13 cellular contexts compared by ENCODE assay signal in genomic region chr2:26174691-26175181, GRCh38. TPM values are rescaled to one million over a fixed set of nuclear protein-coding genes. Genes with fewer than 3 reads are reported as not detected.
DNase-seq lines count a peak whose midpoint lies in the region; ATAC-seq, FAIRE-seq and TF ChIP-seq lines count a peak whose summit lies in the region.
"Had no signal": no experiment of that assay in that cellular context is flagged by ENCODE, and none has a peak within 500 bp of the region (broad histone marks: within the 10 kb centered on the region; RNA-seq: fewer than 3 reads in every experiment).

No MANE protein-coding gene starts in this region.

- H3K9ac ChIP-seq in SK-N-MC (ENCODE audit: insufficient read length): no peak overlapping the region

- TF ChIP-seq CTCF in progenitor cell of endocrine pancreas (IDR thresholded peaks at IDR 0.05; ENCODE audit: unreplicated experiment): no peak

- peaks cover 0 to 19% of the 10 kb centered on the region in 2 donors for H3K27me3 ChIP-seq in small intestine (ENCODE audit: control insufficient read depth in 2 of 2, insufficient read depth in 2 of 2, low read length in 2 of 2)
- H3K27me3 ChIP-seq: ovary had no signal

- ATAC-seq in HG03354 (IDR thresholded peaks at IDR 0.05; ENCODE audit: poor library complexity, severe bottlenecking, unreplicated experiment): no peak
- ATAC-seq: foreskin keratinocyte, left lung had no signal

- H3K9me3 ChIP-seq in SK-N-MC (ENCODE audit: low read depth, low read length) (no peaks in the 10 kb centered on the region), small intestine (ENCODE audit: control insufficient read depth, low read depth) (no peaks in the 10 kb centered on the region)
- H3K9me3 ChIP-seq: left lung, ovary had no signal

- H3K36me3 ChIP-seq in SK-N-MC (ENCODE audit: insufficient read depth, low read length): peaks cover 5% of the 10 kb centered on the region; the same call in 1 of the 2 replicates
- H3K36me3 ChIP-seq in small intestine (ENCODE audit: control insufficient read depth in 2 of 2, insufficient read depth in 2 of 2, low read length in 2 of 2): no peaks in the 10 kb centered on the region
- H3K36me3 ChIP-seq: left lung, ovary had no signal

- no peak overlapping the region for H3K27ac ChIP-seq in SK-N-MC
- H3K27ac ChIP-seq in small intestine (ENCODE audit: low read depth in 1 of 2, low read length in 1 of 2): no peak overlapping the region
- H3K27ac ChIP-seq: foreskin keratinocyte, left lung, ovary had no signal

- H3K4me1 Mint-ChIP-seq in T-helper 1 cell treated with Interleukin-12 subunit alpha and Interleukin-12 subunit beta and Interleukin-4 antibody, amounts not matched to agents 30 μg/mL and 1 μg/mL, for 36 hours (ENCODE audit: low read depth): peaks cover 9% of the 10 kb centered on the region
- H3K4me1 Mint-ChIP-seq in progenitor cell of endocrine pancreas (ENCODE audit: low read depth): peaks cover 6% of the 10 kb centered on the region

- H3K4me3 Mint-ChIP-seq in T-helper 1 cell treated with Interleukin-12 subunit alpha and Interleukin-12 subunit beta and Interleukin-4 antibody, amounts not matched to agents 30 μg/mL and 1 μg/mL, for 36 hours: peak overlapping the region; percentile 51
- peak overlapping the region; percentile 69 for H3K4me3 Mint-ChIP-seq in progenitor cell of endocrine pancreas (ENCODE audit: low read depth)

- no peak for FAIRE-seq in small intestine (lab: Jason Lieb, UNC)

- H3K4me1 ChIP-seq in small intestine (ENCODE audit: control insufficient read depth in 2 of 2, insufficient read depth in 1 of 2, low read depth in 1 of 2, low read length in 1 of 2): peaks cover 0 to 2% of the 10 kb centered on the region in 2 donors
- H3K4me1 ChIP-seq: foreskin keratinocyte had no signal

- no peaks in the 10 kb centered on the region for H3K9me3 Mint-ChIP-seq in T-helper 1 cell treated with Interleukin-12 subunit alpha and Interleukin-12 subunit beta and Interleukin-4 antibody, amounts not matched to agents 30 μg/mL and 1 μg/mL, for 36 hours
- H3K9me3 Mint-ChIP-seq in progenitor cell of endocrine pancreas (ENCODE audit: low read depth): no peaks in the 10 kb centered on the region

- DNase-seq in T-helper 1 cell (no peak), SK-N-MC (ENCODE audit: low read depth, low spot score) (no peak), progenitor cell of endocrine pancreas (ENCODE audit: low spot score, unreplicated experiment) (no peak), small intestine (no peak)
- DNase-seq in stimulated activated CD4-positive, alpha-beta T cell treated with anti-CD3 and anti-CD28 coated beads, Interleukin-4, amount 100 ng/mL, for 1 hour: no peak
- DNase-seq: foreskin keratinocyte, left lung, MM.1S, NCI-H226, ovary had no signal

- WGBS in small intestine, 3 donors: 78 to 88% (median 82%) methylated on average over 6 of the region's 6 CpGs

- peaks cover 59% of the 10 kb centered on the region for H3K27me3 Mint-ChIP-seq in T-helper 1 cell treated with Interleukin-12 subunit alpha and Interleukin-12 subunit beta and Interleukin-4 antibody, amounts not matched to agents 30 μg/mL and 1 μg/mL, for 36 hours (ENCODE audit: low read depth)
- peaks cover 45% of the 10 kb centered on the region for H3K27me3 Mint-ChIP-seq in progenitor cell of endocrine pancreas

- H3K27ac Mint-ChIP-seq in T-helper 1 cell treated with Interleukin-12 subunit alpha and Interleukin-12 subunit beta and Interleukin-4 antibody, amounts not matched to agents 30 μg/mL and 1 μg/mL, for 36 hours: no peak overlapping the region
- H3K27ac Mint-ChIP-seq in progenitor cell of endocrine pancreas: no peak overlapping the region

- no peaks in the 10 kb centered on the region for H3K36me3 Mint-ChIP-seq in T-helper 1 cell treated with Interleukin-12 subunit alpha and Interleukin-12 subunit beta and Interleukin-4 antibody, amounts not matched to agents 30 μg/mL and 1 μg/mL, for 36 hours (ENCODE audit: low read depth)
- H3K36me3 Mint-ChIP-seq in progenitor cell of endocrine pancreas (ENCODE audit: insufficient read depth): peaks cover 1% of the 10 kb centered on the region

- H3K4me3 ChIP-seq in SK-N-MC (peak overlapping the region; percentile 82), iPS-11a (ENCODE audit: low read depth, low read length) (peak overlapping the region; percentile 60), small intestine (ENCODE audit: low read depth in 1 of 2, low read length in 2 of 2) (no peak overlapping the region)
- H3K4me3 ChIP-seq: left lung, ovary had no signal

RNA-seq across cellular contexts. Expression of gene GAREM2, which starts 1.8 kb away (rescaled TPM):
- 10.4 and 12.1 TPM in 2 replicates for total RNA-seq in progenitor cell of endocrine pancreas
- polyA plus RNA-seq in small intestine: 1 to 10 TPM in 1 of 3 donors, under 1 TPM in 2; 0.22 to 1.2 (median 0.54) TPM

Comparison
In these comparisons a context has a peak if more than half of its experiments do, and no peak if none do; other contexts are left out.
1. H3K4me3 ChIP-seq: peak in SK-N-MC (single experiment) and iPS-11a (single experiment); none in small intestine (0 of 2).